ENCODE assay signal across 8 cellular contexts in genomic region chr20:2693286-2693995, GRCh38. TPM values are rescaled to one million over a fixed set of nuclear protein-coding genes. Genes with fewer than 3 reads are reported as not detected.
DNase-seq lines count a peak whose midpoint lies in the region; ATAC-seq and TF ChIP-seq lines count a peak whose summit lies in the region.

No MANE protein-coding gene starts in this region.

- H3K9ac ChIP-seq in BLaER1 treated with 17β-estradiol and CSF1 and Interleukin-3, amounts not matched to agents 10 nM and 100 nM: peak overlapping the region in 9 of 11 experiments; percentile 15 to 84 (median 51); a peak in 16 of 22 replicates

- 2% methylated on average over 86 of the region's 88 CpGs for WGBS in urinary bladder

- peak; percentile 5 for DNase-seq in NCI-H1092 (lab: John Stamatoyannopoulos, UW)
- peak; percentile 58 for DNase-seq in activated CD8-positive, alpha-beta memory T cell treated with anti-CD3 and anti-CD28 coated beads, Interleukin-2, amount 50 U/mL, for 4 hours
- DNase-seq in fibroblast of villous mesenchyme (ENCODE audit: low read depth): peak; percentile 17
- DNase-seq in omental fat pad (ENCODE audit: low spot score): no peak
- no peak for DNase-seq in GOT3 (lab: John Stamatoyannopoulos, UW)
- no peak for DNase-seq in kidney glomerular epithelial cell (lab: John Stamatoyannopoulos, UW)

- TF ChIP-seq CTCF in fibroblast of villous mesenchyme (IDR thresholded peaks at IDR 0.05; ENCODE audit: insufficient read depth, low read depth, low read length) (no peak), omental fat pad (IDR thresholded peaks at IDR 0.05) (no peak)

- H3K4me3 ChIP-seq in BLaER1 treated with 17β-estradiol and CSF1 and Interleukin-3, amounts not matched to agents 10 nM and 100 nM: peak overlapping the region; percentile 59 to 77 (median 67)
- H3K4me3 ChIP-seq in fibroblast of villous mesenchyme (ENCODE audit: low read depth, low read length) (peak overlapping the region; percentile 33), urinary bladder (ENCODE audit: low read depth, low read length) (peak overlapping the region; percentile 78)

- H3K27me3 ChIP-seq in BLaER1 treated with 17β-estradiol and CSF1 and Interleukin-3, amounts not matched to agents 10 nM and 100 nM: peaks cover 11 to 41% (median 29%) of the 10 kb centered on the region in 11 experiments; a peak in 21 of 22 replicates

- no peak overlapping the region; a peak in 1 of 22 replicates for H3K27ac ChIP-seq in BLaER1 treated with 17β-estradiol and CSF1 and Interleukin-3, amounts not matched to agents 10 nM and 100 nM
- no peak overlapping the region for H3K27ac ChIP-seq in urinary bladder (ENCODE audit: low read depth)

- peak; percentile 66 for ATAC-seq in omental fat pad (ENCODE audit: low FRiP score)

- peak overlapping the region; percentile 57 to 90 (median 80) for H3K4me2 ChIP-seq in BLaER1 treated with 17β-estradiol and CSF1 and Interleukin-3, amounts not matched to agents 10 nM and 100 nM

- H3K4me1 ChIP-seq in BLaER1 treated with 17β-estradiol and CSF1 and Interleukin-3, amounts not matched to agents 10 nM and 100 nM: peaks cover 0 to 68% (median 56%) of the 10 kb centered on the region in 10 experiments; a peak in 19 of 20 replicates
- H3K4me1 ChIP-seq in urinary bladder (ENCODE audit: insufficient read depth): no peaks in the 10 kb centered on the region

- no peaks in the 10 kb centered on the region for H3K36me3 ChIP-seq in BLaER1 treated with 17β-estradiol and CSF1 and Interleukin-3, amounts not matched to agents 10 nM and 100 nM
- no peaks in the 10 kb centered on the region for H3K36me3 ChIP-seq in urinary bladder (ENCODE audit: insufficient read depth)

- no peaks in the 10 kb centered on the region for H3K9me3 ChIP-seq in BLaER1 treated with 17β-estradiol and CSF1 and Interleukin-3, amounts not matched to agents 10 nM and 100 nM (replicated peaks in 1 of 11)

- peaks cover 0 to 31% (median 8%) of the 10 kb centered on the region in 11 experiments; a peak in 9 of 22 replicates for H4K20me1 ChIP-seq in BLaER1 treated with 17β-estradiol and CSF1 and Interleukin-3, amounts not matched to agents 10 nM and 100 nM

RNA-seq across cellular contexts. Expression of gene EBF4, which starts 0.9 kb away (rescaled TPM):
- total RNA-seq in fibroblast of villous mesenchyme (2.6 and 3.5 TPM in 2 replicates), omental fat pad (1 to 10 TPM; 1.3 to 7.5 (median 5.4) TPM), urinary bladder (9.3 TPM)
- polyA plus RNA-seq in urinary bladder: 28.9 TPM

RNA-seq across cellular contexts. Expression of gene IDH3B, which starts 29.4 kb away (rescaled TPM):
- 63.0 and 86.0 TPM in 2 replicates for total RNA-seq in fibroblast of villous mesenchyme
- total RNA-seq in omental fat pad: 100 to 1,000 TPM in 3 of 4 donors, 10 to 100 TPM in 1; 90.3 to 122 (median 103) TPM
- total RNA-seq in urinary bladder: 44.5 TPM
- 102 TPM for polyA plus RNA-seq in urinary bladder

RNA-seq across cellular contexts. Expression of gene NOP56, which starts 41.0 kb away (rescaled TPM):
- 115 and 127 TPM in 2 replicates for total RNA-seq in fibroblast of villous mesenchyme
- 100 to 1,000 TPM in 2 of 4 donors, 10 to 100 TPM in 2; 77.3 to 463 (median 96.6) TPM for total RNA-seq in omental fat pad
- 75.1 TPM for total RNA-seq in urinary bladder
- polyA plus RNA-seq in urinary bladder: 79.9 TPM

Comparison
In these comparisons a context has a peak if more than half of its experiments do, and no peak if none do; other contexts are left out.
1. DNase-seq: peak in NCI-H1092 (single experiment), activated CD8-positive, alpha-beta memory T cell treated with anti-CD3 and anti-CD28 coated beads, Interleukin-2, amount 50 U/mL, for 4 hours (single experiment) and fibroblast of villous mesenchyme (single experiment); none in omental fat pad (single experiment), GOT3 (single experiment) and kidney glomerular epithelial cell (single experiment).
2. Peak in every context shown above with its lines, with median percentiles within 50 percentile points of each other: H3K4me3 ChIP-seq.